Comparison of ENCODE assay signal across 1 cellular context in the genomic region with DNA sequence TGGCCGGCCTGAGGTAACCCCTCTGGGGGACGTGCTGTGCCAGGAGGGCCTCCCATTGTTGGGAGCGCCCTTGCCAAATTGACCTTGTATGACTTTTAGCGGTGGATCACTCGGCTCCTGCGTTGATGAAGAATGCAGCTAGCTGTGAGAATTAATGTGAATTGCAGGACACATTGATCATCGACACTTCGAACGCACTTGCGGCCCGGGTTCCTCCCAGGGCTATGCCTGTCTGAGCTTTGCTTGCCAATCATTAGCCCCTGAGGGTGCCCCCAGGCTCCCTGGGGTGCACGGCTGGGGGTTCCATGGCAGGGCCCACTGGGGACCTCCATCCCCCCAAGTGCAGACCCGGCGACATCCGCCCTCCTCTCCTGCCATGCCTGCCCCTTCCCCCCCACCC.
TF ChIP-seq lines count a peak whose summit lies in the region.

No MANE protein-coding gene starts in this region.

TF ChIP-seq in HepG2, 621 proteins besides CTCF, POLR2A, EP300 and RAD21 (continued from another document):
- TF ChIP-seq, protein P1, sequence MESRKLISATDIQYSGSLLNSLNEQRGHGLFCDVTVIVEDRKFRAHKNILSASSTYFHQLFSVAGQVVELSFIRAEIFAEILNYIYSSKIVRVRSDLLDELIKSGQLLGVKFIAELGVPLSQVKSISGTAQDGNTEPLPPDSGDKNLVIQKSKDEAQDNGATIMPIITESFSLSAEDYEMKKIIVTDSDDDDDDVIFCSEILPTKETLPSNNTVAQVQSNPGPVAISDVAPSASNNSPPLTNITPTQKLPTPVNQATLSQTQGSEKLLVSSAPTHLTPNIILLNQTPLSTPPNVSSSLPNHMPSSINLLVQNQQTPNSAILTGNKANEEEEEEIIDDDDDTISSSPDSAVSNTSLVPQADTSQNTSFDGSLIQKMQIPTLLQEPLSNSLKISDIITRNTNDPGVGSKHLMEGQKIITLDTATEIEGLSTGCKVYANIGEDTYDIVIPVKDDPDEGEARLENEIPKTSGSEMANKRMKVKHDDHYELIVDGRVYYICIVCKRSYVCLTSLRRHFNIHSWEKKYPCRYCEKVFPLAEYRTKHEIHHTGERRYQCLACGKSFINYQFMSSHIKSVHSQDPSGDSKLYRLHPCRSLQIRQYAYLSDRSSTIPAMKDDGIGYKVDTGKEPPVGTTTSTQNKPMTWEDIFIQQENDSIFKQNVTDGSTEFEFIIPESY (CRISPR knock-in tag; IDR thresholded peaks at IDR 0.05) = no peak
